1 cellular context compared by ENCODE assay signal in the genomic region with DNA sequence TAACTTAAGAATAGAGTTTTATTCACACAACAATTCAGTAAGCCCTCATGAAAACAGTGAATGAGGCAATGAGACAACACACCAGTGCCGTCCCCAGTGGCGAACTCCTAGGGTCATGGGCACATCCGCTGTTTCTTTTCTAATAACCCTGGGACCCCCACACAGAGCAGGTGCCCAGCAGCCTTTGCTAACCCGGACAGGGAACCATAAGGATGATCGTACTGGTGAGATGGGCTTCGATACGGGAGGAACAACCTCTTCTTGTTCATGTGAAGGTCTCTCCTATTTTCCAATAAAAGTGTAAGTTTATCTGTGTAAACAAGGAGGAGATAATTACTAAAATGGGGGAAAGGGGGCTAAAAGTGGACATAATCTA.
TF ChIP-seq lines count a peak whose summit lies in the region.

No MANE protein-coding gene starts in this region.

TF ChIP-seq in HepG2, 621 proteins besides CTCF, POLR2A, EP300 and RAD21:
- no peak for TF ChIP-seq SNAPC4 (CRISPR knock-in tag; IDR thresholded peaks at IDR 0.05)
- 0 out of 2 replicates have a peak, but pooled peaks have one; percentile 2 for TF ChIP-seq TBX2 (CRISPR knock-in tag; IDR thresholded peaks at IDR 0.05; ENCODE audit: borderline replicate concordance)
TF ChIP-seq in HepG2: peak in this region for 1.
